Comparison of ENCODE assay signal across 19 cellular contexts in genomic region chr4:150255610-150256580, GRCh38.
DNase-seq lines count a peak whose midpoint lies in the region; ATAC-seq and TF ChIP-seq lines count a peak whose summit lies in the region.
"Had no signal": no experiment of that assay in that cellular context is flagged by ENCODE, and none has a peak within 500 bp of the region (broad histone marks: within the 10 kb centered on the region; RNA-seq: fewer than 3 reads in every experiment).

No MANE protein-coding gene starts in this region.

- POLR2A ChIA-PET in WTC11 (lab: Charles Lee): no interaction called here
- POLR2A ChIA-PET in activated CD8-positive, alpha-beta T cell treated with anti-CD3 and anti-CD28 coated beads for 36 hours (lab: Charles Lee): no interaction called here

- WGBS in heart left ventricle, 4 donors: 67 to 81% (median 77%) methylated on average over 23 to 38 of the region's 38 CpGs

- peak; percentile 74 for DNase-seq in BE2C
- DNase-seq in WTC11 (ENCODE audit: low spot score): no peak
- DNase-seq in heart left ventricle: peak in 2 of 5 donors; percentile 40 to 51
- DNase-seq in chondrocyte (ENCODE audit: low spot score): no peak
- no peak for DNase-seq in superior temporal gyrus (ENCODE audit: extremely low spot score)
- no peak for DNase-seq in activated CD8-positive, alpha-beta T cell treated with anti-CD3 and anti-CD28 coated beads for 36 hours
- DNase-seq: activated CD8-positive, alpha-beta memory T cell treated with anti-CD3 and anti-CD28 coated beads for 24 hours; central memory CD4-positive, alpha-beta T cell; DMS 273 treated with DMSO at 0.1 percent for 48 hours; effector CD4-positive, alpha-beta T cell; IMR-90; NCI-H146; NCI-H69; PC-3; stimulated activated CD4-positive, alpha-beta T cell treated with anti-CD3 and anti-CD28 coated beads, Interleukin-12 subunit alpha, Interleukin-12 subunit beta, amount 100 ng/mL, for 4 hours; T-helper 2 cell had no signal

- no peaks in the 10 kb centered on the region; the same call in 1 of the 2 replicates for H3K27me3 Mint-ChIP-seq in WTC11 (ENCODE audit: low read depth)
- H3K27me3 Mint-ChIP-seq in chondrocyte (ENCODE audit: low read depth): no peaks in the 10 kb centered on the region
- no peaks in the 10 kb centered on the region for H3K27me3 Mint-ChIP-seq in activated CD8-positive, alpha-beta T cell treated with anti-CD3 and anti-CD28 coated beads for 36 hours
- H3K27me3 Mint-ChIP-seq: natural killer cell treated with Interleukin-12 subunit alpha and Interleukin-12 subunit beta and Interleukin-15 and Interleukin-18, amount 100 ng/mL, for 72 hours had no signal

- H3K27ac Mint-ChIP-seq in WTC11 (no peak overlapping the region), chondrocyte (ENCODE audit: unreplicated experiment) (no peak overlapping the region)
- H3K27ac Mint-ChIP-seq in activated CD8-positive, alpha-beta T cell treated with anti-CD3 and anti-CD28 coated beads for 36 hours: no peak overlapping the region
- H3K27ac Mint-ChIP-seq: natural killer cell treated with Interleukin-12 subunit alpha and Interleukin-12 subunit beta and Interleukin-15 and Interleukin-18, amount 100 ng/mL, for 72 hours had no signal

- peaks cover 40% of the 10 kb centered on the region for H3K4me1 Mint-ChIP-seq in WTC11
- H3K4me1 Mint-ChIP-seq in chondrocyte (ENCODE audit: low read depth): peaks cover 13% of the 10 kb centered on the region
- no peaks in the 10 kb centered on the region for H3K4me1 Mint-ChIP-seq in activated CD8-positive, alpha-beta T cell treated with anti-CD3 and anti-CD28 coated beads for 36 hours (ENCODE audit: low read depth)

- no peaks in the 10 kb centered on the region for H3K36me3 Mint-ChIP-seq in WTC11
- H3K36me3 Mint-ChIP-seq in chondrocyte (ENCODE audit: low read depth): peaks cover 32% of the 10 kb centered on the region
- H3K36me3 Mint-ChIP-seq in activated CD8-positive, alpha-beta T cell treated with anti-CD3 and anti-CD28 coated beads for 36 hours (ENCODE audit: low read depth): no peaks in the 10 kb centered on the region
- H3K36me3 Mint-ChIP-seq: natural killer cell treated with Interleukin-12 subunit alpha and Interleukin-12 subunit beta and Interleukin-15 and Interleukin-18, amount 100 ng/mL, for 72 hours had no signal

- H3K4me3 ChIP-seq in BE2C (ENCODE audit: low read depth, low read length): peak overlapping the region; percentile 22; the same call in 1 of the 2 replicates
- peak overlapping the region in 2 of 12 donors; percentile 16 to 24 for H3K4me3 ChIP-seq in heart left ventricle
- no peak overlapping the region for H3K4me3 ChIP-seq in muscle layer of colon (ENCODE audit: low read depth in 1 of 2, low read length in 2 of 2)

- TF ChIP-seq CTCF in BE2C (IDR thresholded peaks at IDR 0.05; ENCODE audit: low read depth, low read length) (no peak), WTC11 (IDR thresholded peaks at IDR 0.05) (no peak), heart left ventricle (IDR thresholded peaks at IDR 0.05) (no peak), chondrocyte (IDR thresholded peaks at IDR 0.05) (no peak)
- TF ChIP-seq CTCF in activated CD8-positive, alpha-beta T cell treated with anti-CD3 and anti-CD28 coated beads for 36 hours (IDR thresholded peaks at IDR 0.05): no peak

- CTCF ChIA-PET in WTC11 (lab: Charles Lee): interaction anchor here (1.0 to 1.6 kb wide), 5 partner anchors 8 to 47 kb away, joined by 3 to 13 read pairs (median 4); no protein-coding TSS in a partner anchor
- CTCF ChIA-PET in activated CD8-positive, alpha-beta T cell treated with anti-CD3 and anti-CD28 coated beads for 36 hours (lab: Charles Lee): interaction anchor here (1.5 kb wide), 1 partner anchor 13 kb away, joined by 6 read pairs; no protein-coding TSS in a partner anchor

- H3K9ac ChIP-seq in muscle layer of colon (ENCODE audit: low read length): no peak overlapping the region

- H3K4me3 Mint-ChIP-seq in WTC11: peak overlapping the region; percentile 3; the same call in 1 of the 2 replicates
- H3K4me3 Mint-ChIP-seq in chondrocyte (ENCODE audit: unreplicated experiment): no peak overlapping the region
- no peak overlapping the region for H3K4me3 Mint-ChIP-seq in activated CD8-positive, alpha-beta T cell treated with anti-CD3 and anti-CD28 coated beads for 36 hours
- H3K4me3 Mint-ChIP-seq: natural killer cell treated with Interleukin-12 subunit alpha and Interleukin-12 subunit beta and Interleukin-15 and Interleukin-18, amount 100 ng/mL, for 72 hours had no signal

- H3K36me3 ChIP-seq in BE2C (no peaks in the 10 kb centered on the region; the same call in 1 of the 2 replicates), heart left ventricle (peaks cover 0 to 34% (median 15%) of the 10 kb centered on the region in 9 donors), muscle layer of colon (ENCODE audit: insufficient read depth, low read length) (peaks cover 8% of the 10 kb centered on the region)

- H3K9me3 Mint-ChIP-seq in WTC11 (peaks cover 4% of the 10 kb centered on the region; the same call in 1 of the 2 replicates), chondrocyte (ENCODE audit: low read depth) (no peaks in the 10 kb centered on the region)
- no peaks in the 10 kb centered on the region for H3K9me3 Mint-ChIP-seq in activated CD8-positive, alpha-beta T cell treated with anti-CD3 and anti-CD28 coated beads for 36 hours
- H3K9me3 Mint-ChIP-seq: natural killer cell treated with Interleukin-12 subunit alpha and Interleukin-12 subunit beta and Interleukin-15 and Interleukin-18, amount 100 ng/mL, for 72 hours had no signal

- no peak for ATAC-seq in WTC11
- peak in 3 of 4 donors; percentile 16 to 65 (median 32) for ATAC-seq in heart left ventricle
- ATAC-seq in GM18909 (IDR thresholded peaks at IDR 0.05; ENCODE audit: poor library complexity, unreplicated experiment): no peak
- no peak for ATAC-seq in activated CD8-positive, alpha-beta T cell treated with anti-CD3 and anti-CD28 coated beads for 36 hours
- ATAC-seq: natural killer cell treated with Interleukin-12 subunit alpha and Interleukin-12 subunit beta and Interleukin-15 and Interleukin-18, amount 100 ng/mL, for 72 hours; PC-3 had no signal

- no peak for TF ChIP-seq POLR2A in heart left ventricle (IDR thresholded peaks at IDR 0.05)

- H3K4me1 ChIP-seq in BE2C: peaks cover 6% of the 10 kb centered on the region
- H3K4me1 ChIP-seq in heart left ventricle: peaks cover 0 to 16% (median 0%) of the 10 kb centered on the region in 12 donors
- peaks cover 30% of the 10 kb centered on the region for H3K4me1 ChIP-seq in muscle layer of colon (ENCODE audit: insufficient read depth, low read length)

- H3K9me3 ChIP-seq in BE2C (no peaks in the 10 kb centered on the region), heart left ventricle (no peaks in the 10 kb centered on the region), muscle layer of colon (ENCODE audit: low read length) (no peaks in the 10 kb centered on the region)

- H3K27ac ChIP-seq in heart left ventricle (peak overlapping the region in 7 of 12 donors; percentile 27 to 61 (median 45)), muscle layer of colon (ENCODE audit: low read depth, low read length) (peak overlapping the region; percentile 53)

- H3K27me3 ChIP-seq in BE2C (no peaks in the 10 kb centered on the region), heart left ventricle (no peaks in the 10 kb centered on the region), muscle layer of colon (ENCODE audit: control insufficient read depth in 1 of 2, insufficient read depth in 2 of 2, low read length in 2 of 2) (no peaks in the 10 kb centered on the region)

- intact Hi-C loops in heart left ventricle (cut with DNase I): no loop called here
- intact Hi-C loops in activated CD8-positive, alpha-beta T cell treated with anti-CD3 and anti-CD28 coated beads for 36 hours (cut with micrococcal nuclease): no loop called here

TF ChIP-seq in WTC11, 78 proteins besides CTCF, POLR2A, EP300 and RAD21 (continues in another document):
- no peak for TF ChIP-seq RORB (CRISPR knock-in tag; IDR thresholded peaks at IDR 0.05)
- TF ChIP-seq ZNF423 (CRISPR knock-in tag; IDR thresholded peaks at IDR 0.05): no peak
- TF ChIP-seq, protein P1, sequence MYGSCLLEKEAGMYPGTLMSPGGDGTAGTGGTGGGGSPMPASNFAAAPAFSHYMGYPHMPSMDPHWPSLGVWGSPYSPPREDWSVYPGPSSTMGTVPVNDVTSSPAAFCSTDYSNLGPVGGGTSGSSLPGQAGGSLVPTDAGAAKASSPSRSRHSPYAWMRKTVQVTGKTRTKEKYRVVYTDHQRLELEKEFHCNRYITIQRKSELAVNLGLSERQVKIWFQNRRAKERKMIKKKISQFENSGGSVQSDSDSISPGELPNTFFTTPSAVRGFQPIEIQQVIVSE (CRISPR knock-in tag; IDR thresholded peaks at IDR 0.05; ENCODE audit: borderline replicate concordance): no peak
- TF ChIP-seq, protein P2, sequence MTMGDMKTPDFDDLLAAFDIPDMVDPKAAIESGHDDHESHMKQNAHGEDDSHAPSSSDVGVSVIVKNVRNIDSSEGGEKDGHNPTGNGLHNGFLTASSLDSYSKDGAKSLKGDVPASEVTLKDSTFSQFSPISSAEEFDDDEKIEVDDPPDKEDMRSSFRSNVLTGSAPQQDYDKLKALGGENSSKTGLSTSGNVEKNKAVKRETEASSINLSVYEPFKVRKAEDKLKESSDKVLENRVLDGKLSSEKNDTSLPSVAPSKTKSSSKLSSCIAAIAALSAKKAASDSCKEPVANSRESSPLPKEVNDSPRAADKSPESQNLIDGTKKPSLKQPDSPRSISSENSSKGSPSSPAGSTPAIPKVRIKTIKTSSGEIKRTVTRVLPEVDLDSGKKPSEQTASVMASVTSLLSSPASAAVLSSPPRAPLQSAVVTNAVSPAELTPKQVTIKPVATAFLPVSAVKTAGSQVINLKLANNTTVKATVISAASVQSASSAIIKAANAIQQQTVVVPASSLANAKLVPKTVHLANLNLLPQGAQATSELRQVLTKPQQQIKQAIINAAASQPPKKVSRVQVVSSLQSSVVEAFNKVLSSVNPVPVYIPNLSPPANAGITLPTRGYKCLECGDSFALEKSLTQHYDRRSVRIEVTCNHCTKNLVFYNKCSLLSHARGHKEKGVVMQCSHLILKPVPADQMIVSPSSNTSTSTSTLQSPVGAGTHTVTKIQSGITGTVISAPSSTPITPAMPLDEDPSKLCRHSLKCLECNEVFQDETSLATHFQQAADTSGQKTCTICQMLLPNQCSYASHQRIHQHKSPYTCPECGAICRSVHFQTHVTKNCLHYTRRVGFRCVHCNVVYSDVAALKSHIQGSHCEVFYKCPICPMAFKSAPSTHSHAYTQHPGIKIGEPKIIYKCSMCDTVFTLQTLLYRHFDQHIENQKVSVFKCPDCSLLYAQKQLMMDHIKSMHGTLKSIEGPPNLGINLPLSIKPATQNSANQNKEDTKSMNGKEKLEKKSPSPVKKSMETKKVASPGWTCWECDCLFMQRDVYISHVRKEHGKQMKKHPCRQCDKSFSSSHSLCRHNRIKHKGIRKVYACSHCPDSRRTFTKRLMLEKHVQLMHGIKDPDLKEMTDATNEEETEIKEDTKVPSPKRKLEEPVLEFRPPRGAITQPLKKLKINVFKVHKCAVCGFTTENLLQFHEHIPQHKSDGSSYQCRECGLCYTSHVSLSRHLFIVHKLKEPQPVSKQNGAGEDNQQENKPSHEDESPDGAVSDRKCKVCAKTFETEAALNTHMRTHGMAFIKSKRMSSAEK (CRISPR knock-in tag; IDR thresholded peaks at IDR 0.05; ENCODE audit: borderline replicate concordance): no peak
- no peak for TF ChIP-seq ZNF138 (CRISPR knock-in tag; conservative IDR thresholded peaks at IDR 0.05)
- TF ChIP-seq CBFB (CRISPR knock-in tag; IDR thresholded peaks at IDR 0.05; ENCODE audit: low read depth): no peak

Comparison
In these comparisons a context has a peak if more than half of its experiments do, and no peak if none do; other contexts are left out.
1. ATAC-seq: peak in heart left ventricle (3 of 4); none in WTC11 (single experiment), GM18909 (single experiment) and activated CD8-positive, alpha-beta T cell treated with anti-CD3 and anti-CD28 coated beads for 36 hours (single experiment).